ENCODE assay signal across 27 cellular contexts in the genomic region with DNA sequence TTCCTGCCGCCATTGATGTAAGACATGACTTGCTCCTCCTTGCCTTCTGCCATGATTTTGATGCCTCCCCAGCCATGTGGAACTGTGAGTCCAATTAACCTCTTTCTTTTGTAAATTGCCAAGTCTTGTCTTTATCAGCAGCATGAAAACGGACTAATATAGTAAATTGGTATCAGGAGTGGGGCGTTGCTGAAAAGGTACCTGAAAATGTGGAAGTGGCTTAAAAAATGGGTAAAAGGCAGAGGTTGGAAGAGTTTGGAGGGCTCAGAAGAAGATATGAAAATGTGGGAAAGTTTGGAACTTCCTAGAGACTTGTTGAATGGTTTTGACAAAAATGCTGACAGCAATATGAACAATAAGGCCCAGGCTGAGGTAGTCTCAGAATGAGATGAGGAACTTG.
"Had no signal": no experiment of that assay in that cellular context is flagged by ENCODE, and none has a peak within 500 bp of the region (broad histone marks: within the 10 kb centered on the region; RNA-seq: fewer than 3 reads in every experiment).

No MANE protein-coding gene starts in this region.

- H3K27me3 Mint-ChIP-seq: activated CD4-positive, alpha-beta T cell treated with anti-CD3 and anti-CD28 coated beads for 36 hours; activated CD8-positive, alpha-beta T cell treated with anti-CD3 and anti-CD28 coated beads for 36 hours; activated naive CD4-positive, alpha-beta T cell treated with anti-CD3 and anti-CD28 coated beads, Interleukin-2, amount 50 U/mL, for 24 hours; activated naive CD8-positive, alpha-beta T cell treated with anti-CD3 and anti-CD28 coated beads for 36 hours; activated naive CD8-positive, alpha-beta T cell treated with anti-CD3 and anti-CD28 coated beads, Interleukin-2, amount 50 U/mL, for 24 hours; activated T-helper 17 cell treated with anti-CD3 and anti-CD28 coated beads, Interleukin-2, amount 50 U/mL, for 72 hours; brain had no signal

- DNase-seq: activated CD4-positive, alpha-beta T cell treated with anti-CD3 and anti-CD28 coated beads for 36 hours; activated CD4-positive, alpha-beta T cell treated with anti-CD3 and anti-CD28 coated beads, Interleukin-2, amount 50 U/mL, for 1 hour; activated CD4-positive, alpha-beta T cell treated with anti-CD3 and anti-CD28 coated beads, Interleukin-2, amount 50 U/mL, for 48 hours; activated CD4-positive, CD25-positive, alpha-beta regulatory T cell; activated CD4-positive, CD25-positive, alpha-beta regulatory T cell treated with anti-CD3 and anti-CD28 coated beads, Interleukin-2, amount 50 U/mL, for 72 hours; activated CD8-positive, alpha-beta memory T cell treated with anti-CD3 and anti-CD28 coated beads for 24 hours; activated CD8-positive, alpha-beta T cell treated with anti-CD3 and anti-CD28 coated beads for 36 hours; activated effector memory CD4-positive, alpha-beta T cell treated with Interleukin-2 at 50 U/mL for 16 hours; activated gamma-delta T cell treated with Interleukin-2 at 50 U/mL for 16 hours; activated naive CD4-positive, alpha-beta T cell treated with Interleukin-2 at 50 U/mL for 16 hours; activated naive CD8-positive, alpha-beta T cell treated with anti-CD3 and anti-CD28 coated beads for 36 hours; activated naive CD8-positive, alpha-beta T cell treated with anti-CD3 and anti-CD28 coated beads, Interleukin-2, amount 50 U/mL, for 24 hours; activated T-cell treated with anti-CD3 and anti-CD28 coated beads, Interleukin-2, amount 50 U/mL, for 4 hours; central memory CD4-positive, alpha-beta T cell; cerebellar nuclear complex; colonic mucosa; effector CD8-positive, alpha-beta T cell; foreskin fibroblast; gastrocnemius medialis; head of caudate nucleus; T-helper 2 cell had no signal

- H3K27ac ChIP-seq: ascending aorta, breast epithelium, cardiac muscle cell, colonic mucosa, gastrocnemius medialis had no signal

- H3K4me3 Mint-ChIP-seq: activated CD4-positive, alpha-beta T cell treated with anti-CD3 and anti-CD28 coated beads for 36 hours; activated CD8-positive, alpha-beta T cell treated with anti-CD3 and anti-CD28 coated beads for 36 hours; activated naive CD4-positive, alpha-beta T cell treated with anti-CD3 and anti-CD28 coated beads, Interleukin-2, amount 50 U/mL, for 24 hours; activated naive CD8-positive, alpha-beta T cell treated with anti-CD3 and anti-CD28 coated beads for 36 hours; activated naive CD8-positive, alpha-beta T cell treated with anti-CD3 and anti-CD28 coated beads, Interleukin-2, amount 50 U/mL, for 24 hours; activated T-cell treated with anti-CD3 and anti-CD28 coated beads, Interleukin-2, amount 50 U/mL, for 4 hours; activated T-helper 17 cell treated with anti-CD3 and anti-CD28 coated beads, Interleukin-2, amount 50 U/mL, for 72 hours; brain had no signal

- H3K9me3 ChIP-seq: colonic mucosa, gastrocnemius medialis had no signal

- H3K27ac Mint-ChIP-seq: activated CD4-positive, alpha-beta T cell treated with anti-CD3 and anti-CD28 coated beads for 36 hours; activated CD8-positive, alpha-beta T cell treated with anti-CD3 and anti-CD28 coated beads for 36 hours; activated naive CD4-positive, alpha-beta T cell treated with anti-CD3 and anti-CD28 coated beads, Interleukin-2, amount 50 U/mL, for 24 hours; activated naive CD8-positive, alpha-beta T cell treated with anti-CD3 and anti-CD28 coated beads for 36 hours; activated naive CD8-positive, alpha-beta T cell treated with anti-CD3 and anti-CD28 coated beads, Interleukin-2, amount 50 U/mL, for 24 hours; activated T-helper 17 cell treated with anti-CD3 and anti-CD28 coated beads, Interleukin-2, amount 50 U/mL, for 72 hours; brain had no signal

- H3K36me3 ChIP-seq: breast epithelium, colonic mucosa had no signal

- H3K4me3 ChIP-seq: ascending aorta, breast epithelium, cardiac muscle cell, colonic mucosa, gastrocnemius medialis had no signal

- H3K9me3 Mint-ChIP-seq: activated naive CD4-positive, alpha-beta T cell treated with anti-CD3 and anti-CD28 coated beads, Interleukin-2, amount 50 U/mL, for 24 hours had no signal

- H3K4me1 ChIP-seq: ascending aorta, breast epithelium, colonic mucosa, gastrocnemius medialis had no signal

- H3K27me3 ChIP-seq: ascending aorta, breast epithelium, cardiac muscle cell, colonic mucosa, gastrocnemius medialis had no signal
